8 cellular contexts compared by ENCODE assay signal in genomic region chr11:78418584-78419211, GRCh38. TPM values are rescaled to one million over a fixed set of nuclear protein-coding genes. Genes with fewer than 3 reads are reported as not detected.
DNase-seq lines count a peak whose midpoint lies in the region; ATAC-seq and TF ChIP-seq lines count a peak whose summit lies in the region.

No MANE protein-coding gene starts in this region.

- 40 to 44% methylated on average over 11 of the region's 11 CpGs for WGBS in sigmoid colon, 2 donors

- DNase-seq in HAP-1 (ENCODE audit: low spot score in 2 of 2): no peak
- no peak for DNase-seq in SK-N-MC (ENCODE audit: low read depth, low spot score)
- peak; percentile 22 for DNase-seq in fibroblast of mammary gland (ENCODE audit: low read depth)
- DNase-seq in sigmoid colon: no peak
- DNase-seq in NCI-H524 treated with DMSO at 0.1 percent for 48 hours (lab: John Stamatoyannopoulos, UW): no peak
- DNase-seq in left lobe of liver (ENCODE audit: low spot score): no peak
- DNase-seq in NK-92 treated with Interleukin-12 subunit alpha and Interleukin-12 subunit beta, amount 100 ng/mL, for 24 hours (lab: John Stamatoyannopoulos, UW): no peak

- TF ChIP-seq POLR2A in sigmoid colon (IDR thresholded peaks at IDR 0.05): no peak

- in situ Hi-C loops in HAP-1 (cut with MboI; ENCODE audit: low sequenced_read_pairs): loop anchor here (5.0 kb wide), 1 partner anchor 144 kb away; no protein-coding TSS in a partner anchor

- H3K9me3 ChIP-seq in HAP-1 (no peaks in the 10 kb centered on the region), SK-N-MC (ENCODE audit: low read depth, low read length) (no peaks in the 10 kb centered on the region), sigmoid colon (no peaks in the 10 kb centered on the region)

- no peak for TF ChIP-seq CTCF in fibroblast of mammary gland (conservative IDR thresholded peaks at IDR 0.05; ENCODE audit: control insufficient read depth, insufficient read depth, low read depth, low read length)
- TF ChIP-seq CTCF in sigmoid colon (IDR thresholded peaks at IDR 0.05): no peak

- H3K4me3 ChIP-seq in HAP-1 (peak overlapping the region; percentile 48), SK-N-MC (peak overlapping the region; percentile 86), fibroblast of mammary gland (ENCODE audit: control insufficient read depth, low read depth, low read length) (peak overlapping the region; percentile 59), sigmoid colon (peak overlapping the region; percentile 59 to 90 (median 84))

- peak overlapping the region; percentile 66 for H3K9ac ChIP-seq in SK-N-MC (ENCODE audit: insufficient read length)

- intact Hi-C loops in sigmoid colon (cut with DNase I): loop anchor here (5.0 kb wide), 4 partner anchors 101 to 231 kb away; partner anchors contain the start of genes KCTD21, NARS2 and USP35

- H3K27me3 ChIP-seq in HAP-1 (ENCODE audit: low read depth) (no peaks in the 10 kb centered on the region), sigmoid colon (peaks cover 0 to 15% (median 0%) of the 10 kb centered on the region in 3 donors)

- ATAC-seq in GM21717 (IDR thresholded peaks at IDR 0.05; ENCODE audit: unreplicated experiment) (no peak), left lobe of liver (no peak)

- H3K36me3 ChIP-seq in HAP-1 (replicated peaks) (no peaks in the 10 kb centered on the region), SK-N-MC (ENCODE audit: insufficient read depth, low read length) (no peaks in the 10 kb centered on the region), sigmoid colon (no peaks in the 10 kb centered on the region)

- H3K4me1 ChIP-seq in HAP-1: peaks cover 11% of the 10 kb centered on the region
- peaks cover 0 to 48% (median 27%) of the 10 kb centered on the region in 4 donors for H3K4me1 ChIP-seq in sigmoid colon

- no peak for TF ChIP-seq EP300 in sigmoid colon (IDR thresholded peaks at IDR 0.05)

- H3K27ac ChIP-seq in SK-N-MC (no peak overlapping the region), sigmoid colon (peak overlapping the region; percentile 94 to 97 (median 95))

RNA-seq across cellular contexts. Expression of gene GAB2, which starts 1.1 kb away (rescaled TPM):
- total RNA-seq in sigmoid colon (10 to 100 TPM; 13.6 to 23.5 (median 17.3) TPM), left lobe of liver (4.5 TPM)
- 10 to 100 TPM; 10.8 to 12.6 (median 11.3) TPM for polyA plus RNA-seq in sigmoid colon
